8 cellular contexts compared by ENCODE assay signal in genomic region chr13:74287672-74288169, GRCh38.
DNase-seq lines count a peak whose midpoint lies in the region; ATAC-seq, FAIRE-seq and TF ChIP-seq lines count a peak whose summit lies in the region.

No MANE protein-coding gene starts in this region.

- no peak for FAIRE-seq in GM12891 (lab: Jason Lieb, UNC)

- H3K27me3 ChIP-seq in muscle layer of duodenum (ENCODE audit: low read depth, low read length) = no peaks in the 10 kb centered on the region

- H3K9me3 ChIP-seq in muscle layer of duodenum (ENCODE audit: control insufficient read depth in 1 of 2, low read length in 2 of 2) = no peaks in the 10 kb centered on the region

- TF ChIP-seq CTCF in GM10266 (IDR thresholded peaks at IDR 0.05; ENCODE audit: control insufficient read depth, insufficient read depth, low read depth, missing control alignments) = no peak
- TF ChIP-seq CTCF in epithelial cell of esophagus (IDR thresholded peaks at IDR 0.05; ENCODE audit: insufficient read depth, low read depth, low read length, missing control alignments) = no peak

- DNase-seq in GM10266 (ENCODE audit: extremely low spot score) (peak; percentile 49), NCI-H748 treated with DMSO at 0.1 percent for 48 hours (lab: John Stamatoyannopoulos, UW) (peak; percentile 78), epithelial cell of esophagus (ENCODE audit: low read depth) (peak; percentile 60), GM12891 (ENCODE audit: insufficient read length, low spot score) (no peak)
- peak; percentile 68 for DNase-seq in activated CD8-positive, alpha-beta memory T cell treated with anti-CD3 and anti-CD28 coated beads, Interleukin-2, amount 50 U/mL, for 48 hours
- DNase-seq in stimulated activated CD8-positive, alpha-beta memory T cell treated with anti-CD3 and anti-CD28 coated beads, Interleukin-4, amount 100 ng/mL, for 48 hours = peak; percentile 74

- ATAC-seq in HG03103 (IDR thresholded peaks at IDR 0.05; ENCODE audit: low read depth, unreplicated experiment) = peak; percentile 41

- H3K4me3 ChIP-seq in epithelial cell of esophagus (ENCODE audit: low read length) (no peak overlapping the region), muscle layer of duodenum (ENCODE audit: low read depth in 1 of 2, low read length in 2 of 2) (peak overlapping the region; percentile 39 to 52)

- no peak overlapping the region for H3K27ac ChIP-seq in muscle layer of duodenum (ENCODE audit: low read length)

- TF ChIP-seq POLR2A in GM12891 (IDR thresholded peaks at IDR 0.05; ENCODE audit: low read depth, low read length) = no peak

- H3K36me3 ChIP-seq in muscle layer of duodenum (ENCODE audit: control insufficient read depth in 1 of 2, insufficient read depth in 2 of 2, low read length in 2 of 2) = no peaks in the 10 kb centered on the region

- H3K4me1 ChIP-seq in muscle layer of duodenum (ENCODE audit: control insufficient read depth in 1 of 2, insufficient read depth in 2 of 2, low read length in 2 of 2) = peaks cover 12 to 36% of the 10 kb centered on the region in 2 donors

TF ChIP-seq in GM12891, 5 proteins besides CTCF, POLR2A, EP300 and RAD21:
- TF ChIP-seq POU2F2 (IDR thresholded peaks at IDR 0.05; ENCODE audit: low read depth, low read length) (no peak), PAX5 (IDR thresholded peaks at IDR 0.05; ENCODE audit: insufficient read depth, low read length, severe bottlenecking) (no peak), POLR2AphosphoS5 (IDR thresholded peaks at IDR 0.05; ENCODE audit: low read depth, low read length) (no peak), TAF1 (IDR thresholded peaks at IDR 0.05; ENCODE audit: low read depth, low read length) (no peak), SPI1 (IDR thresholded peaks at IDR 0.05; ENCODE audit: low read depth, low read length) (no peak)
